In genomic region chr3:196081834-196082470, GRCh38 we compare ENCODE assay signal across 8 cellular contexts. TPM values are rescaled to one million over a fixed set of nuclear protein-coding genes. Genes with fewer than 3 reads are reported as not detected.
DNase-seq lines count a peak whose midpoint lies in the region; ATAC-seq and TF ChIP-seq lines count a peak whose summit lies in the region.

Gene TFRC (minus strand): TSS chr3:196082090. CDS start chr3:196077099, 4,991 bp downstream.

- peak within 1 kb of the TSS; percentile 91 to 98 for H3K27ac Mint-ChIP-seq in activated naive CD4-positive, alpha-beta T cell treated with anti-CD3 and anti-CD28 coated beads, Interleukin-2, amount 50 U/mL, for 72 hours

- no peaks in the 10 kb centered on the region for H3K9me3 Mint-ChIP-seq in activated naive CD4-positive, alpha-beta T cell treated with anti-CD3 and anti-CD28 coated beads, Interleukin-2, amount 50 U/mL, for 72 hours

- peak within 1 kb of the TSS; percentile 88 for H3K27ac ChIP-seq in temporal lobe (ENCODE audit: low read depth, low read length)

- H3K36me3 Mint-ChIP-seq in activated naive CD4-positive, alpha-beta T cell treated with anti-CD3 and anti-CD28 coated beads, Interleukin-2, amount 50 U/mL, for 72 hours, result peaks cover 18 to 36% of the 10 kb centered on the region in 2 donors

- peak; percentile 100 for TF ChIP-seq POLR2A in GM10847 (IDR thresholded peaks at IDR 0.05; ENCODE audit: extremely low read depth, insufficient read length)

- ATAC-seq in HG02623 (IDR thresholded peaks at IDR 0.05; ENCODE audit: unreplicated experiment) (peak; percentile 83), omental fat pad (ENCODE audit: low FRiP score) (peak; percentile 99)
- ATAC-seq in activated naive CD4-positive, alpha-beta T cell treated with anti-CD3 and anti-CD28 coated beads, Interleukin-2, amount 50 U/mL, for 72 hours, result peak; percentile 96

- peak; percentile 99 for DNase-seq in NCI-H1105 (lab: John Stamatoyannopoulos, UW)
- DNase-seq in SKM-1 (lab: John Stamatoyannopoulos, UW; ENCODE audit: unreplicated experiment), result peak; percentile 67
- peak; percentile 97 for DNase-seq in activated naive CD4-positive, alpha-beta T cell treated with anti-CD3 and anti-CD28 coated beads, Interleukin-2, amount 50 U/mL, for 72 hours (ENCODE audit: low spot score in 2 of 2)
- DNase-seq in glomerular endothelial cell (ENCODE audit: extremely low read depth, low read depth, low spot score), result peak; percentile 12
- peak; percentile 87 for DNase-seq in omental fat pad (ENCODE audit: low spot score)

- TF ChIP-seq CTCF in omental fat pad (IDR thresholded peaks at IDR 0.05), result no peak

RNA-seq across cellular contexts. Expression of gene TFRC, which starts in this region (rescaled TPM):
- 100 to 1,000 TPM; 396 to 546 TPM for total RNA-seq in activated naive CD4-positive, alpha-beta T cell treated with anti-CD3 and anti-CD28 coated beads, Interleukin-2, amount 50 U/mL, for 72 hours
- total RNA-seq in glomerular endothelial cell, result 66.3 and 117 TPM in 2 replicates
- 100 to 1,000 TPM; 144 to 333 (median 242) TPM for total RNA-seq in omental fat pad
- 77.9 TPM for total RNA-seq in temporal lobe

Comparison
In these comparisons a context has a peak if more than half of its experiments do, and no peak if none do; other contexts are left out.
1. Peak in every context shown above with its lines: DNase-seq, ATAC-seq and H3K27ac ChIP-seq.
2. DNase-seq: peak in every context shown above with its lines; median percentile 99 in NCI-H1105; 97 in activated naive CD4-positive, alpha-beta T cell treated with anti-CD3 and anti-CD28 coated beads, Interleukin-2, amount 50 U/mL, for 72 hours; 87 in omental fat pad; 67 in SKM-1; 12 in glomerular endothelial cell.